ENCODE assay signal across 1 cellular context in the genomic region with DNA sequence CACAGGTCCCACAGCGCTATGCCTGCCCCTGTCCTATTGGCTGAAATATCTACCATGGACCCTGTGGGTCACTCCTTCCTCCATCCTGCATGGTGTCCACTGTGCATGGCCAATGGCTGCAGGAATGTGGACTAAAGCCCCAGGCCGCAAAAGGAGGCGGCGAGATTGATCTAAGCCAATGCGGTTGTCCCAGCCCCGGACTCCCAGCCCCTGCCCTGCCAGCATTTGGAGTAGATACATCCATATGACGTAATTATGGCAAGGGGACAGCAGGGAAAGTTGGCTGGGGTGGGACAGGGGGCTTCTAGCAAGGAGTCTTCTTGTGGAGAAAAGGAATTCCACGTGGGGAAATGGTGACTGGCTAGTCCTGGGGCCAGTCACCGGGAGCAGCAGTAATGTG.
A peak's percentile ranks its signal among the peaks of the same experiment; 100 is the strongest.
TF ChIP-seq lines count a peak whose summit lies in the region.

No MANE protein-coding gene starts in this region.

TF ChIP-seq in HepG2, 621 proteins besides CTCF, POLR2A, EP300 and RAD21:
- TF ChIP-seq ATF7 (IDR thresholded peaks at IDR 0.05) (peak; percentile 59), ATF7 (CRISPR knock-in tag; IDR thresholded peaks at IDR 0.05) (no peak), PHF8 (CRISPR knock-in tag; IDR thresholded peaks at IDR 0.05) (no peak)
TF ChIP-seq in HepG2: peak in this region for 1.
